In the genomic region with DNA sequence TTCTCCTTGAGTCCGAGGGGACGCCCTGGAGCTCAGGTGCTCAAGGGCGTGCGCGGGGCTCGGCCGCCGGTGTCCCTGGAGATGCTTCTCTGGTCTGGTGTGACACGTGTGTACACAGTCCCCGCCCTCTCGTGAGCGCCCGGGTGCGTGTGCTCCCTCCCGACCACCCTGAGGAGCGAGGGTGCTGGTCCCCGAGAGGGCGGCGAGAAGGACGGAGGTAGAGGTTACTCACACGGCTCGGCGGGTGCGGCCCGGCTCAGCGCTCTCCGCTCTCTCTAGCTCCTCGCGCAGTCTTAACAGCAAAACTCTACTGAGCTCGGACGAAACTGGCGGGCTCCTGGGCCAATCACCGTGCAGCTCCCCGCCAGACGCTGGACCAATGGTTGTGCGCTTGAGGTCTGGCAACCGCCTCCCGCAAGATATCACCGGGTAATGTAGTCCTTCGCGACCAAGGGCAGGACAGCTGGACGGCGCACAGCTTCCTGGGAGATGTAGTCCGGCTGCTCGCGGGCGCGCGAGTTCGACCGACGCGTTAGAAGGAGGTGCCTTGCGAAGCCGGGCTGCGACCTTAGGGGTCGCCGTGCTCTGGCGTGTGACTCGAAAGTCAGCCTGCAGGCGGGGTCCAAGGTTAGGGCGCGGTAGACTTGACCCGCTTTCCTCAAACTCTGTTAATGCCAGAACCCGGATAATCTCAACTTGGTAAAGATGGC, we compare ENCODE assay signal across 8 cellular contexts. TPM values are rescaled to one million over a fixed set of nuclear protein-coding genes. Genes with fewer than 3 reads are reported as not detected.
DNase-seq lines count a peak whose midpoint lies in the region; ATAC-seq, FAIRE-seq and TF ChIP-seq lines count a peak whose summit lies in the region.

A gene (minus strand): TSS at position 312 of the 710 bp plus-strand sequence. CDS start 2,669 bp downstream, outside the sequence.

- peaks cover 7% of the 10 kb centered on the region for H3K79me2 ChIP-seq in keratinocyte (ENCODE audit: control insufficient read depth, insufficient read depth, low read length)

- ATAC-seq in GM19043 (IDR thresholded peaks at IDR 0.05; ENCODE audit: low read depth, unreplicated experiment) (peak; percentile 94), HG03378 (IDR thresholded peaks at IDR 0.05; ENCODE audit: unreplicated experiment) (peak; percentile 91)

- H3K36me3 ChIP-seq in keratinocyte (ENCODE audit: control insufficient read depth in 2 of 2, extremely low read depth in 1 of 2, insufficient read depth in 2 of 2, low read length in 2 of 2), result peaks cover 3 to 10% of the 10 kb centered on the region in 2 experiments

- no peaks in the 10 kb centered on the region for H3K9me3 ChIP-seq in keratinocyte (ENCODE audit: control insufficient read depth, low read depth, low read length)

- TF ChIP-seq CTCF in keratinocyte (optimal IDR thresholded peaks at IDR 0.05 in 1 of 3, IDR thresholded peaks at IDR 0.05 in 1 of 3, conservative IDR thresholded peaks at IDR 0.05 in 1 of 3; ENCODE audit: extremely low read depth in 1 of 3, insufficient read depth in 2 of 3, low read length in 3 of 3), result peak in 1 of 3 experiments; percentile 43

- DNase-seq in Ammon's horn (ENCODE audit: low spot score) (peak; percentile 100), NCI-H460 (ENCODE audit: extremely low read depth, low read depth) (peak; percentile 98), cerebellar nuclear complex (lab: John Stamatoyannopoulos, UW) (peak; percentile 82 to 94), keratinocyte (ENCODE audit: low read depth, low spot score) (peak; percentile 94)
- DNase-seq in activated CD4-positive, CD25-positive, alpha-beta regulatory T cell treated with anti-CD3 and anti-CD28 coated beads, Interleukin-2, amount 50 U/mL, for 72 hours, result peak; percentile 90
- DNase-seq in stimulated activated CD4-positive, alpha-beta T cell treated with anti-CD3 and anti-CD28 coated beads, Interleukin-15, amount 100 ng/mL, for 1 hour (ENCODE audit: low read depth in 1 of 2, low spot score in 1 of 2), result peak; percentile 87 to 92

- peak within 1 kb of the TSS; percentile 98 for H2AFZ ChIP-seq in keratinocyte (ENCODE audit: control insufficient read depth, low read length)

- H4K20me1 ChIP-seq in keratinocyte (ENCODE audit: control insufficient read depth, extremely low read depth, insufficient read depth, low read length), result no peaks in the 10 kb centered on the region

- peak; percentile 69 for FAIRE-seq in keratinocyte (lab: Jason Lieb, UNC)

- H3K9me1 ChIP-seq in keratinocyte (ENCODE audit: control insufficient read depth, extremely low read depth, insufficient read depth, low read length), result no peaks in the 10 kb centered on the region

- H3K4me1 ChIP-seq in keratinocyte (ENCODE audit: control insufficient read depth, extremely low read depth, insufficient read depth, low read length), result peaks cover 10% of the 10 kb centered on the region

- peak within 1 kb of the TSS; percentile 91 for H3K4me2 ChIP-seq in keratinocyte (ENCODE audit: control insufficient read depth, extremely low read depth, insufficient read depth, low read depth, low read length)

- dilution Hi-C loops in keratinocyte (cut with MboI; ENCODE audit: extremely low pct_ligation_motif_present, low sequenced_read_pairs), result no loop called here

- peak within 1 kb of the TSS; percentile 58 to 94 (median 89) for H3K4me3 ChIP-seq in keratinocyte (ENCODE audit: control insufficient read depth in 2 of 3, extremely low read depth in 1 of 3, insufficient read depth in 2 of 3, low read depth in 1 of 3, low read length in 3 of 3)

- H3K27me3 ChIP-seq in keratinocyte (ENCODE audit: control insufficient read depth, extremely low read depth, insufficient read depth, low read length), result no peaks in the 10 kb centered on the region

- H3K27ac ChIP-seq in keratinocyte (ENCODE audit: control insufficient read depth, insufficient read depth, low read length), result peak within 1 kb of the TSS; percentile 96

- peak within 1 kb of the TSS; percentile 93 for H3K9ac ChIP-seq in keratinocyte (ENCODE audit: control insufficient read depth, extremely low read depth, insufficient read depth, low read length)

RNA-seq across cellular contexts. Expression of the gene that starts here (rescaled TPM):
- 18.5 and 20.0 TPM in 2 replicates for total RNA-seq in NCI-H460 (2014; rRNA removed; shearing (Covaris generic))
- 67.2 and 92.3 TPM in 2 replicates for polyA plus RNA-seq in NCI-H460 (2014; cell fraction: nucleus; rRNA removed)
- polyA plus RNA-seq in keratinocyte, result 7.0 to 8.7 TPM (median 8.3 TPM) in 3 replicates
- polyA plus RNA-seq in keratinocyte (2011; ENCODE audit: low read depth), result 2.7 TPM
- polyA plus RNA-seq in keratinocyte (2011; cell fraction: cytosol; rRNA removed), result 5.8 and 7.5 TPM in 2 replicates
- 7.1 and 7.6 TPM in 2 replicates for polyA plus RNA-seq in keratinocyte (2011; cell fraction: nucleus; rRNA removed)
- 9.6 and 10.2 TPM in 2 replicates for polyA plus RNA-seq in keratinocyte (2012; ENCODE audit: low replicate concordance)
- 7.6 to 10.1 TPM (median 10.0 TPM) in 3 replicates for polyA minus RNA-seq in keratinocyte
- polyA minus RNA-seq in keratinocyte (2011; cell fraction: cytosol; rRNA and poly(A)+ RNA removed), result 4.2 TPM
- polyA minus RNA-seq in keratinocyte (2011; cell fraction: nucleus; rRNA and poly(A)+ RNA removed), result 3.3 and 4.9 TPM in 2 replicates

Comparison
In these comparisons a context has a peak if more than half of its experiments do, and no peak if none do; other contexts are left out.
1. Peak in every context shown above with its lines: DNase-seq, ATAC-seq, H3K4me3 ChIP-seq and H3K27ac ChIP-seq.